ENCODE assay signal across 9 cellular contexts in the genomic region with DNA sequence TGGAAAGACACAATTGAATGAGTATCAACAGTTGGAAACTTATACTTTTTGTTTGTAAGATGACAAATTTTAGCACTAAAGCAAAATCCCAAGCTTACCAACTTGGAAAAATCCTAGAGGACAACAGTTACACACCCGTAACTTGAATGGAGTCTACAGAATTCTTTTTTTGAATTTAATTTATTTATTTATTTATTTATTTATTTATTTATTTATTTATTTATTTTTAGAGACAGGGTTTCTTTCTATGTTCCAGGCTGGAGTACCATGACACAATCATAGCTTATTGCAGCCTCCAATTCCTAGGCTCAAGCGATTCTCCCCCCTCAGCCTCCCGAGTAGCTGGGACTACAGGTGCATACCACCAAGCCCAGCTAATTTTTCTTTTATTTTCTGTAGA. TPM values are rescaled to one million over a fixed set of nuclear protein-coding genes. Genes with fewer than 3 reads are reported as not detected.
"Had no signal": no experiment of that assay in that cellular context is flagged by ENCODE, and none has a peak within 500 bp of the region (broad histone marks: within the 10 kb centered on the region; RNA-seq: fewer than 3 reads in every experiment).

No MANE protein-coding gene starts in this region.

- ATAC-seq: GM12878 had no signal

- H3K4me3 ChIP-seq: GM12878 had no signal

- FAIRE-seq: G401.6, GM12878, GM12891, GM12892, GM18507, GM19239 had no signal

- DNase-seq: GDM1, GF-D8 had no signal

RNA-seq across cellular contexts. Expression of a gene that starts 26.6 kb away (rescaled TPM):
- total RNA-seq: G401 had no signal
